ENCODE assay signal across 12 cellular contexts in the genomic region with DNA sequence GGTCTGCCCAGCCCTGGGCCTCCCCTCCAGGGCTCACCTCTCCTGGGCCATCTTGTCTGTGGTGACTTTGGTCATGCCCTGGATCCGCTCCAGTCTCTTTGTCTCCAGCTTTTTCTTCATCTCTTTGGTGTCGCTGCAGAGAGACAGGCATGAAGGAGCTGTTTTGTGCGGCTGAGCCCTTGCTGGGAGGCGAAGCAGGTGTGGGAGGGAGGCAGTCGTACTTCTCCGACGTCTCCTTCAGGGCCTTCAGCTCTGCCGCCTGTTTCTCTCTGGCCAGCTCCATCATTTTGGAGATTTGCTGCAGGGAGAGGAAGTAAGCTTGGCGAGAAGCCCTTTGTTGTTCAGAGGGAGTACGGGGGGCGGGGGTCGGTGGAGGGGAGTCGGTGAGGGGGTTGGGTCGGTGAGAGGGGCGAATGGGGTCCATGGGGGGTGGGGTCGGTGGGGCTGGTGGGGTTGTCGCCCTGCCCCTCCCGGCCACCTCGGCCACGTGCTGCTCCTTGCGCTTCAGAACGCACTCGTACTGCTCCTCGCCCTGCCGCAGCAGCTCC. TPM values are rescaled to one million over a fixed set of nuclear protein-coding genes. Genes with fewer than 3 reads are reported as not detected.
DNase-seq lines count a peak whose midpoint lies in the region; ATAC-seq and TF ChIP-seq lines count a peak whose summit lies in the region.
"Had no signal": no experiment of that assay in that cellular context is flagged by ENCODE, and none has a peak within 500 bp of the region (broad histone marks: within the 10 kb centered on the region; RNA-seq: fewer than 3 reads in every experiment).

No MANE protein-coding gene starts in this region.

- CTCF ChIA-PET in OCI-LY7 (lab: Charles Lee; ENCODE audit: unreplicated experiment) = no interaction called here

- H4K20me1 ChIP-seq in smooth muscle cell (ENCODE audit: low read depth) (no peaks in the 10 kb centered on the region), OCI-LY7 (ENCODE audit: insufficient read depth, low read length) (no peaks in the 10 kb centered on the region)

- H3K36me3 ChIP-seq in NT2/D1 (ENCODE audit: insufficient read depth, insufficient read length, low read length) (peaks cover 5% of the 10 kb centered on the region), smooth muscle cell (ENCODE audit: low read depth) (no peaks in the 10 kb centered on the region), OCI-LY7 (ENCODE audit: insufficient read depth, low read length) (no peaks in the 10 kb centered on the region)

- no peak for ATAC-seq in activated CD4-positive, CD25-positive, alpha-beta regulatory T cell treated with anti-CD3 and anti-CD28 coated beads, Interleukin-2, amount 50 U/mL, for 24 hours
- no peak for ATAC-seq in left cardiac atrium
- ATAC-seq: effector memory CD8-positive, alpha-beta T cell had no signal

- intact Hi-C loops in left cardiac atrium (cut with DNase I) = no loop called here
- intact Hi-C loops in OCI-LY7 (cut with micrococcal nuclease; ENCODE audit: unreplicated experiment) = no loop called here

- no peak overlapping the region for H3K27ac ChIP-seq in smooth muscle cell (ENCODE audit: low read depth)
- H3K27ac ChIP-seq in OCI-LY7 (ENCODE audit: low read depth, low read length, poor library complexity, severe bottlenecking) = no peak overlapping the region

- BruUV-seq in OCI-LY7 (replicated peaks; lab: Mats Ljungman, UMichigan) = no TSS peak

- DNase-seq in NT2/D1 (ENCODE audit: low read depth, low spot score) (no peak), choroid plexus epithelial cell (ENCODE audit: low read depth) (no peak), left kidney (ENCODE audit: low read depth, low spot score) (peak; percentile 34), smooth muscle cell (lab: John Stamatoyannopoulos, UW; ENCODE audit: unreplicated experiment) (no peak), NCI-H1436 treated with DMSO at 0.1 percent for 48 hours (lab: John Stamatoyannopoulos, UW) (no peak), left cardiac atrium (no peak), OCI-LY7 (ENCODE audit: low spot score) (no peak)
- DNase-seq: effector memory CD8-positive, alpha-beta T cell; NCI-H1048 had no signal

- H3K27me3 ChIP-seq in NT2/D1 (ENCODE audit: insufficient read depth, insufficient read length) = peaks cover 26% of the 10 kb centered on the region
- H3K27me3 ChIP-seq in smooth muscle cell (ENCODE audit: low read depth) = peaks cover 47% of the 10 kb centered on the region

- H3K9me2 ChIP-seq in OCI-LY7 (ENCODE audit: insufficient read depth, low read length) = no peaks in the 10 kb centered on the region

- TF ChIP-seq CTCF in choroid plexus epithelial cell (conservative IDR thresholded peaks at IDR 0.05; ENCODE audit: low read depth, low read length) (no peak), smooth muscle cell (IDR thresholded peaks at IDR 0.05; ENCODE audit: borderline replicate concordance, insufficient read depth, poor library complexity, severe bottlenecking) (no peak), OCI-LY7 (conservative IDR thresholded peaks at IDR 0.05; ENCODE audit: low read length) (no peak)

- 38% methylated on average over 16 of the region's 25 CpGs for WGBS in smooth muscle cell (ENCODE audit: low lambda C conversion rate)

- POLR2A ChIA-PET in OCI-LY7 (lab: Charles Lee) = interaction anchor here (1.3 kb wide), 1 partner anchor 11 kb away, joined by 4 read pairs; no protein-coding TSS in a partner anchor

- H3K9ac ChIP-seq in NT2/D1 (ENCODE audit: insufficient read length, low read depth) = peak overlapping the region; percentile 81
- H3K9ac ChIP-seq in smooth muscle cell (ENCODE audit: low read depth) = no peak overlapping the region

- no peaks in the 10 kb centered on the region for H3K9me3 ChIP-seq in NT2/D1 (ENCODE audit: insufficient read depth, low read length)
- H3K9me3 ChIP-seq in smooth muscle cell (replicated peaks; ENCODE audit: low read depth) = no peaks in the 10 kb centered on the region
- no peaks in the 10 kb centered on the region for H3K9me3 ChIP-seq in OCI-LY7 (ENCODE audit: low read length)

- peaks cover 3% of the 10 kb centered on the region for H3F3A ChIP-seq in smooth muscle cell (ENCODE audit: low read depth)

- H3K79me2 ChIP-seq in smooth muscle cell (ENCODE audit: low read depth) = no peaks in the 10 kb centered on the region
- no peaks in the 10 kb centered on the region for H3K79me2 ChIP-seq in OCI-LY7 (ENCODE audit: insufficient read depth, low read depth, low read length)

- H3K4me1 ChIP-seq in NT2/D1 (ENCODE audit: insufficient read depth, insufficient read length) (peaks cover 17% of the 10 kb centered on the region), smooth muscle cell (ENCODE audit: low read depth) (peaks cover 14% of the 10 kb centered on the region), OCI-LY7 (ENCODE audit: insufficient read depth, low read length, poor library complexity, severe bottlenecking) (peaks cover 7% of the 10 kb centered on the region)

- H3K4me2 ChIP-seq in smooth muscle cell (peak overlapping the region; percentile 88), OCI-LY7 (ENCODE audit: low read length) (no peak overlapping the region)

- H2AFZ ChIP-seq in smooth muscle cell (ENCODE audit: low read depth) = peak overlapping the region; percentile 72
- H2AFZ ChIP-seq in OCI-LY7 (ENCODE audit: low read length) = no peak overlapping the region

- peak overlapping the region; percentile 30 for H3K4me3 ChIP-seq in NT2/D1 (ENCODE audit: insufficient read length, low read depth)
- H3K4me3 ChIP-seq in choroid plexus epithelial cell (ENCODE audit: low read depth, low read length) = peak overlapping the region; percentile 46
- peak overlapping the region; percentile 45 for H3K4me3 ChIP-seq in smooth muscle cell
- H3K4me3 ChIP-seq in OCI-LY7 (ENCODE audit: low read depth, low read length, poor library complexity, severe bottlenecking) = no peak overlapping the region

RNA-seq across cellular contexts. Expression of gene ANKRD63, which starts 7.8 kb away (rescaled TPM):
- total RNA-seq in smooth muscle cell = not detected in 2 replicates
- polyA plus RNA-seq in smooth muscle cell = 0.15 TPM in 1 of 2 replicates, not detected in the other
- total RNA-seq in left cardiac atrium = under 1 TPM in 1 of 2 donors, not detected in 1; 0.65 TPM
- total RNA-seq in OCI-LY7 (2014; rRNA removed; shearing (Covaris generic)) = not detected in 2 replicates
- total RNA-seq in OCI-LY7 (2022) = not detected in 2 replicates
- total RNA-seq: T-helper 1 cell treated with Interleukin-12 subunit alpha and Interleukin-12 subunit beta and Interleukin-4 antibody, amounts not matched to agents 30 ng/mL and 1 ng/mL, for 36 hours had no signal

RNA-seq across cellular contexts. Expression of gene PLCB2, which starts 17.1 kb away (rescaled TPM):
- total RNA-seq in smooth muscle cell = 1.5 and 3.9 TPM in 2 replicates
- polyA plus RNA-seq in smooth muscle cell = 1.9 TPM in 1 of 2 replicates, not detected in the other
- total RNA-seq in left cardiac atrium = 10 to 100 TPM in 1 of 2 donors, 1 to 10 TPM in 1; 8.4 to 13.5 TPM
- not detected in 2 replicates for total RNA-seq in OCI-LY7 (2014; rRNA removed; shearing (Covaris generic))
- 9.2 and 9.6 TPM in 2 replicates for total RNA-seq in OCI-LY7 (2022)

RNA-seq across cellular contexts. Expression of gene INAFM2, which starts 32.9 kb away (rescaled TPM):
- total RNA-seq in smooth muscle cell (28.1 and 30.4 TPM in 2 replicates), left cardiac atrium (10 to 100 TPM; 53.4 to 76.6 TPM), OCI-LY7 (2022) (4.4 and 5.3 TPM in 2 replicates)
- 23.9 and 48.6 TPM in 2 replicates for polyA plus RNA-seq in smooth muscle cell
- 1.1 and 3.3 TPM in 2 replicates for total RNA-seq in OCI-LY7 (2014; rRNA removed; shearing (Covaris generic))

RNA-seq across cellular contexts. Expression of gene CCDC9B, which starts 50.1 kb away (rescaled TPM):
- total RNA-seq in smooth muscle cell (2.2 and 3.8 TPM in 2 replicates), left cardiac atrium (10 to 100 TPM; 72.1 to 83.8 TPM), OCI-LY7 (2022) (1.4 TPM in 2 replicates)
- polyA plus RNA-seq in smooth muscle cell = 0.97 and 4.7 TPM in 2 replicates
- total RNA-seq in OCI-LY7 (2014; rRNA removed; shearing (Covaris generic)) = 0.15 TPM in 1 of 2 replicates, not detected in the other

RNA-seq across cellular contexts. Expression of gene PAK6, which starts 51.8 kb away (rescaled TPM):
- total RNA-seq in smooth muscle cell (1.6 and 3.2 TPM in 2 replicates), left cardiac atrium (10 to 100 TPM in 1 of 2 donors, 1 to 10 TPM in 1; 6.8 to 10.1 TPM), OCI-LY7 (2022) (not detected in 2 replicates)
- polyA plus RNA-seq in smooth muscle cell = 0.29 and 2.2 TPM in 2 replicates
- 0.03 and 0.10 TPM in 2 replicates for total RNA-seq in OCI-LY7 (2014; rRNA removed; shearing (Covaris generic))
- total RNA-seq: pulmonary artery endothelial cell had no signal
